In genomic region chr17:8110907-8111306, GRCh38 we compare ENCODE assay signal across 12 cellular contexts. TPM values are rescaled to one million over a fixed set of nuclear protein-coding genes. Genes with fewer than 3 reads are reported as not detected.
"Had no signal": no experiment of that assay in that cellular context is flagged by ENCODE, and none has a peak within 500 bp of the region (broad histone marks: within the 10 kb centered on the region; RNA-seq: fewer than 3 reads in every experiment).

No MANE protein-coding gene starts in this region.

- H3K9me3 Mint-ChIP-seq: activated naive CD8-positive, alpha-beta T cell treated with anti-CD3 and anti-CD28 coated beads, Interleukin-2, amount 50 U/mL, for 24 hours had no signal

- H3K9me3 ChIP-seq: gastrocnemius medialis, left lung, neutrophil, right atrium auricular region, stomach, tibial artery had no signal

- H3K27me3 ChIP-seq: right atrium auricular region had no signal

- H3K4me3 Mint-ChIP-seq: activated naive CD8-positive, alpha-beta T cell treated with anti-CD3 and anti-CD28 coated beads, Interleukin-2, amount 50 U/mL, for 24 hours had no signal

- H3K27ac ChIP-seq: gastrocnemius medialis, left lung, neutrophil, right atrium auricular region, skin epidermis, stomach, tibial artery, WERI-Rb-1 had no signal

- DNase-seq: gastrocnemius medialis, tibial artery had no signal

- H3K27ac Mint-ChIP-seq: activated naive CD8-positive, alpha-beta T cell treated with anti-CD3 and anti-CD28 coated beads, Interleukin-2, amount 50 U/mL, for 24 hours had no signal

- ATAC-seq: gastrocnemius medialis had no signal

- H3K36me3 ChIP-seq: gastrocnemius medialis, left lung, neutrophil, right atrium auricular region, stomach, tibial artery, WERI-Rb-1 had no signal

- H3K4me3 ChIP-seq: gastrocnemius medialis, tibial artery had no signal

RNA-seq across cellular contexts. Expression of gene ALOXE3, which starts 7.4 kb away (rescaled TPM):
- total RNA-seq: cardiac septum, fibroblast of lung, gastrocnemius medialis, stomach had no signal

RNA-seq across cellular contexts. Expression of gene HES7, which starts 13.0 kb away (rescaled TPM):
- total RNA-seq: gastrocnemius medialis, right atrium auricular region, stomach had no signal
- polyA plus RNA-seq: fibroblast of lung had no signal

RNA-seq across cellular contexts. Expression of gene ALOX12B, which starts 23.4 kb away (rescaled TPM):
- total RNA-seq: astrocyte, cardiac septum, fibroblast of lung, gastrocnemius medialis, stomach had no signal
- polyA plus RNA-seq: fibroblast of lung had no signal
